Comparison of ENCODE assay signal across 8 cellular contexts in genomic region chr9:120877276-120878034, GRCh38. TPM values are rescaled to one million over a fixed set of nuclear protein-coding genes. Genes with fewer than 3 reads are reported as not detected.
DNase-seq lines count a peak whose midpoint lies in the region; ATAC-seq and TF ChIP-seq lines count a peak whose summit lies in the region.

No MANE protein-coding gene starts in this region.

- peaks cover 55% of the 10 kb centered on the region for H3K36me3 Mint-ChIP-seq in activated CD8-positive, alpha-beta T cell treated with anti-CD3 and anti-CD28 coated beads, Interleukin-2, amount 10 ng/mL, durations not matched to agents 7 days and 5 days (ENCODE audit: low read depth)
- H3K36me3 Mint-ChIP-seq in endothelial cell (ENCODE audit: low read depth, unreplicated experiment), result peaks cover 5% of the 10 kb centered on the region
- peaks cover 2% of the 10 kb centered on the region for H3K36me3 Mint-ChIP-seq in mesothelial cell of epicardium

- DNase-seq in BJ (ENCODE audit: low read depth) (no peak), NCI-H748 treated with DMSO at 0.1 percent for 48 hours (lab: John Stamatoyannopoulos, UW) (peak; percentile 85), endothelial cell (ENCODE audit: low spot score) (peak; percentile 38), mesothelial cell of epicardium (ENCODE audit: low spot score in 2 of 2, unreplicated experiment in 2 of 2) (peak in 1 of 2 experiments; percentile 53)
- DNase-seq in activated CD8-positive, alpha-beta T cell treated with anti-CD3 and anti-CD28 coated beads, Interleukin-2, amount 10 ng/mL, durations not matched to agents 7 days and 5 days, result peak; percentile 85
- DNase-seq in stimulated activated naive CD4-positive, alpha-beta T cell treated with Interleukin-2 at 50 U/mL for 16 hours (lab: John Stamatoyannopoulos, UW), result peak; percentile 56

- peak; percentile 36 for ATAC-seq in HG03354 (IDR thresholded peaks at IDR 0.05; ENCODE audit: poor library complexity, severe bottlenecking, unreplicated experiment)
- ATAC-seq in activated CD8-positive, alpha-beta T cell treated with anti-CD3 and anti-CD28 coated beads, Interleukin-2, amount 10 ng/mL, durations not matched to agents 7 days and 5 days, result peak; percentile 48

- peaks cover 80% of the 10 kb centered on the region for H3K4me1 Mint-ChIP-seq in activated CD8-positive, alpha-beta T cell treated with anti-CD3 and anti-CD28 coated beads, Interleukin-2, amount 10 ng/mL, durations not matched to agents 7 days and 5 days (ENCODE audit: low read depth)
- peaks cover 4% of the 10 kb centered on the region for H3K4me1 Mint-ChIP-seq in endothelial cell (ENCODE audit: unreplicated experiment)
- H3K4me1 Mint-ChIP-seq in mesothelial cell of epicardium, result peaks cover 17% of the 10 kb centered on the region

- POLR2A ChIA-PET in BJ (lab: Charles Lee), result no interaction called here
- POLR2A ChIA-PET in activated CD8-positive, alpha-beta T cell treated with anti-CD3 and anti-CD28 coated beads, Interleukin-2, amount 10 ng/mL, durations not matched to agents 7 days and 5 days (lab: Charles Lee), result interaction anchor here (0.6 to 14.1 kb wide), 10 partner anchors 9 to 197 kb away, joined by 3 to 344 read pairs (median 10); partner anchors contain the start of genes CNTRL and TRAF1

- no peaks in the 10 kb centered on the region for H3K9me3 Mint-ChIP-seq in activated CD8-positive, alpha-beta T cell treated with anti-CD3 and anti-CD28 coated beads, Interleukin-2, amount 10 ng/mL, durations not matched to agents 7 days and 5 days (ENCODE audit: insufficient read depth)
- H3K9me3 Mint-ChIP-seq in endothelial cell (ENCODE audit: unreplicated experiment) (no peaks in the 10 kb centered on the region), mesothelial cell of epicardium (no peaks in the 10 kb centered on the region)

- CTCF ChIA-PET in BJ (lab: Yijun Ruan, JAX), result no interaction called here
- CTCF ChIA-PET in activated CD8-positive, alpha-beta T cell treated with anti-CD3 and anti-CD28 coated beads, Interleukin-2, amount 10 ng/mL, durations not matched to agents 7 days and 5 days (lab: Charles Lee), result interaction anchor here (0.9 to 5.0 kb wide), 9 partner anchors 8 to 60 kb away, joined by 3 to 23 read pairs (median 5); no protein-coding TSS in a partner anchor

- peak; percentile 67 for TF ChIP-seq POLR2A in GM19099 (IDR thresholded peaks at IDR 0.05; ENCODE audit: extremely low read depth, insufficient read length, low read depth)

- peaks cover 2% of the 10 kb centered on the region; the same call in 1 of the 2 replicates for H3K27me3 ChIP-seq in BJ (ENCODE audit: control insufficient read depth, insufficient read depth, low read length)

- H3K27ac Mint-ChIP-seq in activated CD8-positive, alpha-beta T cell treated with anti-CD3 and anti-CD28 coated beads, Interleukin-2, amount 10 ng/mL, durations not matched to agents 7 days and 5 days, result peak overlapping the region; percentile 95
- H3K27ac Mint-ChIP-seq in endothelial cell (ENCODE audit: unreplicated experiment) (no peak overlapping the region), mesothelial cell of epicardium (peak overlapping the region; percentile 68)

- peak overlapping the region; percentile 71 for H3K4me3 ChIP-seq in BJ (ENCODE audit: low read depth, low read length)

- no peaks in the 10 kb centered on the region for H3K36me3 ChIP-seq in BJ (ENCODE audit: control insufficient read depth, insufficient read depth, low read length)

- no peaks in the 10 kb centered on the region for H3K27me3 Mint-ChIP-seq in activated CD8-positive, alpha-beta T cell treated with anti-CD3 and anti-CD28 coated beads, Interleukin-2, amount 10 ng/mL, durations not matched to agents 7 days and 5 days (ENCODE audit: low read depth)
- H3K27me3 Mint-ChIP-seq in endothelial cell (ENCODE audit: unreplicated experiment), result peaks cover 18% of the 10 kb centered on the region
- H3K27me3 Mint-ChIP-seq in mesothelial cell of epicardium (ENCODE audit: low read depth), result peaks cover 35% of the 10 kb centered on the region

- TF ChIP-seq CTCF in BJ (IDR thresholded peaks at IDR 0.05; ENCODE audit: insufficient read depth, low read depth, low read length), result no peak
- TF ChIP-seq CTCF in endothelial cell (IDR thresholded peaks at IDR 0.05; ENCODE audit: unreplicated experiment), result no peak
- TF ChIP-seq CTCF in mesothelial cell of epicardium (IDR thresholded peaks at IDR 0.05; ENCODE audit: unreplicated experiment), result no peak

- H3K4me3 Mint-ChIP-seq in activated CD8-positive, alpha-beta T cell treated with anti-CD3 and anti-CD28 coated beads, Interleukin-2, amount 10 ng/mL, durations not matched to agents 7 days and 5 days, result peak overlapping the region; percentile 83
- H3K4me3 Mint-ChIP-seq in endothelial cell (ENCODE audit: unreplicated experiment), result peak overlapping the region; percentile 91
- H3K4me3 Mint-ChIP-seq in mesothelial cell of epicardium, result peak overlapping the region; percentile 80

RNA-seq across cellular contexts. Expression of gene PHF19, which starts 0.5 kb away (rescaled TPM):
- 32.8 and 61.7 TPM in 2 replicates for polyA plus RNA-seq in BJ (2011; rRNA removed)
- polyA minus RNA-seq in BJ (2011; rRNA and poly(A)+ RNA removed), result 47.5 and 51.6 TPM in 2 replicates
- 100 to 1,000 TPM; 273 to 290 TPM for total RNA-seq in activated CD8-positive, alpha-beta T cell treated with anti-CD3 and anti-CD28 coated beads, Interleukin-2, amount 10 ng/mL, durations not matched to agents 7 days and 5 days
- total RNA-seq in endothelial cell (ENCODE audit: unreplicated experiment) (10.0 TPM), mesothelial cell of epicardium (36.0 to 44.5 TPM (median 41.6 TPM) in 3 replicates)

RNA-seq across cellular contexts. Expression of gene PSMD5, which starts 34.7 kb away (rescaled TPM):
- polyA plus RNA-seq in BJ (2011; rRNA removed), result 22.0 and 37.7 TPM in 2 replicates
- 14.3 and 18.0 TPM in 2 replicates for polyA minus RNA-seq in BJ (2011; rRNA and poly(A)+ RNA removed)
- 10 to 100 TPM; 47.9 to 50.7 TPM for total RNA-seq in activated CD8-positive, alpha-beta T cell treated with anti-CD3 and anti-CD28 coated beads, Interleukin-2, amount 10 ng/mL, durations not matched to agents 7 days and 5 days
- total RNA-seq in endothelial cell (ENCODE audit: unreplicated experiment) (42.9 TPM), mesothelial cell of epicardium (46.9 to 57.3 TPM (median 56.1 TPM) in 3 replicates)

RNA-seq across cellular contexts. Expression of gene TRAF1, which starts 49.1 kb away (rescaled TPM):
- polyA plus RNA-seq in BJ (2011; rRNA removed), result 2.2 and 3.3 TPM in 2 replicates
- polyA minus RNA-seq in BJ (2011; rRNA and poly(A)+ RNA removed), result 3.0 and 3.3 TPM in 2 replicates
- 10 to 100 TPM; 51.6 to 52.9 TPM for total RNA-seq in activated CD8-positive, alpha-beta T cell treated with anti-CD3 and anti-CD28 coated beads, Interleukin-2, amount 10 ng/mL, durations not matched to agents 7 days and 5 days
- total RNA-seq in endothelial cell (ENCODE audit: unreplicated experiment), result 1.4 TPM
- 7.7 to 8.2 TPM (median 8.0 TPM) in 3 replicates for total RNA-seq in mesothelial cell of epicardium
